ENCODE assay signal across 32 cellular contexts in genomic region chr5:104611419-104611818, GRCh38.
DNase-seq lines count a peak whose midpoint lies in the region; ATAC-seq, FAIRE-seq and TF ChIP-seq lines count a peak whose summit lies in the region.
"Had no signal": no experiment of that assay in that cellular context is flagged by ENCODE, and none has a peak within 500 bp of the region (broad histone marks: within the 10 kb centered on the region; RNA-seq: fewer than 3 reads in every experiment).

No MANE protein-coding gene starts in this region.

- H3K27me3 Mint-ChIP-seq in CD4-positive, alpha-beta T cell: no peaks in the 10 kb centered on the region
- H3K27me3 Mint-ChIP-seq: activated CD4-positive, alpha-beta T cell treated with anti-CD3 and anti-CD28 coated beads for 36 hours had no signal

- H3K4me1 ChIP-seq in HepG2 (ENCODE audit: insufficient read depth, low read length) (no peaks in the 10 kb centered on the region), right lobe of liver (no peaks in the 10 kb centered on the region), endothelial cell of umbilical vein (ENCODE audit: control insufficient read depth, extremely low read depth, insufficient read depth, low read length) (no peaks in the 10 kb centered on the region)
- H3K4me1 ChIP-seq: A549, adrenal gland, BE2C, esophagus muscularis mucosa, left ventricle myocardium inferior, psoas muscle, stomach, uterus had no signal

- no peaks in the 10 kb centered on the region for H3K36me3 Mint-ChIP-seq in CD4-positive, alpha-beta T cell (ENCODE audit: low read depth)

- TF ChIP-seq POLR2A in HepG2 (IDR thresholded peaks at IDR 0.05; ENCODE audit: insufficient read depth in 1 of 2, low read depth in 2 of 2, low read length in 2 of 2) (no peak), right lobe of liver (IDR thresholded peaks at IDR 0.05) (no peak), endothelial cell of umbilical vein (IDR thresholded peaks at IDR 0.05; ENCODE audit: low read depth, low read length) (no peak)

- no peak overlapping the region for H3K4me3 ChIP-seq in HepG2 (replicated peaks in 1 of 3; ENCODE audit: insufficient read depth in 1 of 3, low read depth in 2 of 3, low read length in 3 of 3)
- no peak overlapping the region for H3K4me3 ChIP-seq in right lobe of liver
- no peak overlapping the region for H3K4me3 ChIP-seq in endothelial cell of umbilical vein (replicated peaks in 1 of 3; ENCODE audit: insufficient read depth in 1 of 3, low read depth in 1 of 3, low read length in 3 of 3)
- H3K4me3 ChIP-seq: A549, adrenal gland, esophagus muscularis mucosa, GM23248, left ventricle myocardium inferior, psoas muscle, stomach, uterus had no signal

- TF ChIP-seq CTCF in HepG2 (CRISPR knock-in tag; IDR thresholded peaks at IDR 0.05) (no peak), right lobe of liver (IDR thresholded peaks at IDR 0.05) (no peak), endothelial cell of umbilical vein (IDR thresholded peaks at IDR 0.05; ENCODE audit: extremely low read depth in 1 of 2, insufficient read depth in 1 of 2, low read depth in 1 of 2, low read length in 2 of 2) (no peak)
- no peak for TF ChIP-seq CTCF in CD4-positive, alpha-beta T cell (IDR thresholded peaks at IDR 0.05)

- no peak for DNase-seq in HepG2 (ENCODE audit: low spot score)
- no peak for DNase-seq in right lobe of liver
- peak; percentile 49 for DNase-seq in NCI-H748 (lab: John Stamatoyannopoulos, UW; ENCODE audit: unreplicated experiment)
- peak; percentile 3 for DNase-seq in endothelial cell of umbilical vein (ENCODE audit: low read depth, low spot score)
- no peak for DNase-seq in CD4-positive, alpha-beta T cell
- no peak for DNase-seq in SW480 (ENCODE audit: low spot score)
- no peak for DNase-seq in DMS79 (lab: John Stamatoyannopoulos, UW)
- DNase-seq: activated CD4-positive, alpha-beta T cell treated with anti-CD3 and anti-CD28 coated beads for 36 hours; activated CD8-positive, alpha-beta T cell treated with anti-CD3 and anti-CD28 coated beads, Interleukin-2, amount 10 ng/mL, durations not matched to agents 7 days and 5 days; activated naive CD4-positive, alpha-beta T cell treated with anti-CD3 and anti-CD28 coated beads for 36 hours; adrenal gland; BE2C; brain microvascular endothelial cell; cerebellar nuclear complex; dermis blood vessel endothelial cell; DMS53; foreskin fibroblast; GM23248; head of caudate nucleus; KG1; left ventricle myocardium inferior; NK-92 treated with Interleukin-12 subunit alpha and Interleukin-12 subunit beta, amount 100 ng/mL, for 24 hours; occipital lobe; PC-3; psoas muscle; stimulated activated CD4-positive, alpha-beta T cell treated with anti-CD3 and anti-CD28 coated beads, Interleukin-4, amount 100 ng/mL, for 1 hour; stomach; uterus had no signal

- TF ChIP-seq EP300 in HepG2 (IDR thresholded peaks at IDR 0.05; ENCODE audit: low read depth in 2 of 2, low read length in 2 of 2): no peak
- no peak for TF ChIP-seq EP300 in HepG2 (CRISPR knock-in tag; IDR thresholded peaks at IDR 0.05; ENCODE audit: borderline replicate concordance)

- WGBS in HepG2 (ENCODE audit: low lambda C conversion rate): 2% methylated on average over 5 of the region's 5 CpGs
- 26% methylated on average over 5 of the region's 5 CpGs for WGBS in right lobe of liver (ENCODE audit: insufficient coverage, low coverage, low lambda C conversion rate, missing lambda C conversion rate)

- no peak overlapping the region for H2AFZ ChIP-seq in HepG2 (ENCODE audit: low read length)
- no peak overlapping the region for H2AFZ ChIP-seq in endothelial cell of umbilical vein (ENCODE audit: low read depth, low read length)
- H2AFZ ChIP-seq: GM23248 had no signal

- H3K9me3 Mint-ChIP-seq in CD4-positive, alpha-beta T cell: peaks cover 9% of the 10 kb centered on the region

- dilution Hi-C loops in endothelial cell of umbilical vein (cut with MboI; ENCODE audit: extremely low pct_ligation_motif_present, low sequenced_read_pairs): no loop called here

- TF ChIP-seq RAD21 in HepG2 (CRISPR knock-in tag; IDR thresholded peaks at IDR 0.05): no peak

- H3K4me3 Mint-ChIP-seq in CD4-positive, alpha-beta T cell: no peak overlapping the region
- H3K4me3 Mint-ChIP-seq: activated CD4-positive, alpha-beta T cell treated with anti-CD3 and anti-CD28 coated beads for 36 hours; activated CD8-positive, alpha-beta T cell treated with anti-CD3 and anti-CD28 coated beads, Interleukin-2, amount 10 ng/mL, durations not matched to agents 7 days and 5 days; activated naive CD4-positive, alpha-beta T cell treated with anti-CD3 and anti-CD28 coated beads for 36 hours had no signal

- ATAC-seq in HepG2: no peak
- no peak for ATAC-seq in right lobe of liver
- no peak for ATAC-seq in GM18502 (IDR thresholded peaks at IDR 0.05; ENCODE audit: poor library complexity, unreplicated experiment)
- ATAC-seq in CD4-positive, alpha-beta T cell (ENCODE audit: poor library complexity): no peak
- ATAC-seq: A549; activated CD4-positive, alpha-beta T cell treated with anti-CD3 and anti-CD28 coated beads for 36 hours; activated CD8-positive, alpha-beta T cell treated with anti-CD3 and anti-CD28 coated beads, Interleukin-2, amount 10 ng/mL, durations not matched to agents 7 days and 5 days; PC-3; psoas muscle had no signal

- H3K9me3 ChIP-seq in HepG2 (ENCODE audit: low read length): no peaks in the 10 kb centered on the region
- no peaks in the 10 kb centered on the region for H3K9me3 ChIP-seq in right lobe of liver
- no peaks in the 10 kb centered on the region for H3K9me3 ChIP-seq in endothelial cell of umbilical vein (replicated peaks; ENCODE audit: control insufficient read depth, insufficient read depth, low read length)
- H3K9me3 ChIP-seq in CD4-positive, alpha-beta T cell (ENCODE audit: control insufficient read depth, low read length): no peaks in the 10 kb centered on the region
- H3K9me3 ChIP-seq: A549, adrenal gland, BE2C, esophagus muscularis mucosa, left ventricle myocardium inferior, psoas muscle, stomach, uterus had no signal

- H3K9me1 ChIP-seq in endothelial cell of umbilical vein (replicated peaks; ENCODE audit: control insufficient read depth, extremely low read depth, insufficient read depth, low read length): peaks cover 2% of the 10 kb centered on the region

- intact Hi-C loops in HepG2 (cut with micrococcal nuclease; ENCODE audit: unreplicated experiment): no loop called here
- intact Hi-C loops in right lobe of liver (cut with DNase I): no loop called here
- intact Hi-C loops in endothelial cell of umbilical vein (cut with micrococcal nuclease): no loop called here
- intact Hi-C loops in CD4-positive, alpha-beta T cell (cut with DNase I, micrococcal nuclease): no loop called here

- CTCF ChIA-PET in HepG2 (lab: Yijun Ruan, JAX; ENCODE audit: low intra/inter-chr PET ratio, low total read pairs): no interaction called here
- CTCF ChIA-PET in endothelial cell of umbilical vein (lab: Charles Lee): interaction anchor here (0.5 to 1.1 kb wide), 2 partner anchors 10 to 29 kb away, joined by 3 to 5 read pairs; no protein-coding TSS in a partner anchor
- CTCF ChIA-PET in CD4-positive, alpha-beta T cell (lab: Charles Lee): no interaction called here

- no peak for FAIRE-seq in HepG2 (lab: Jason Lieb, UNC)
- FAIRE-seq in endothelial cell of umbilical vein (lab: Jason Lieb, UNC): no peak
- FAIRE-seq: A549, islet of Langerhans had no signal

- no peak overlapping the region for H3K27ac Mint-ChIP-seq in CD4-positive, alpha-beta T cell
- H3K27ac Mint-ChIP-seq: activated CD4-positive, alpha-beta T cell treated with anti-CD3 and anti-CD28 coated beads for 36 hours; activated CD8-positive, alpha-beta T cell treated with anti-CD3 and anti-CD28 coated beads, Interleukin-2, amount 10 ng/mL, durations not matched to agents 7 days and 5 days; activated naive CD4-positive, alpha-beta T cell treated with anti-CD3 and anti-CD28 coated beads for 36 hours had no signal

- H3K9ac ChIP-seq in HepG2 (ENCODE audit: insufficient read depth, low read depth, low read length): no peak overlapping the region
- H3K9ac ChIP-seq in endothelial cell of umbilical vein (replicated peaks; ENCODE audit: extremely low read depth, insufficient read depth, low read length): no peak overlapping the region
- H3K9ac ChIP-seq: GM23248 had no signal

- BruUV-seq in HepG2 (replicated peaks; lab: Mats Ljungman, UMichigan) (no TSS peak), endothelial cell of umbilical vein (replicated peaks; lab: Mats Ljungman, UMichigan) (no TSS peak)

- H3K27ac ChIP-seq in HepG2 (ENCODE audit: extremely low read length, insufficient read depth, low read length) (no peak overlapping the region), right lobe of liver (no peak overlapping the region), endothelial cell of umbilical vein (ENCODE audit: insufficient read depth, low read depth, low read length) (no peak overlapping the region)
- no peak overlapping the region for H3K27ac ChIP-seq in CD4-positive, alpha-beta T cell (ENCODE audit: low read depth, low read length)
- H3K27ac ChIP-seq: A549, adrenal gland, brain microvascular endothelial cell, esophagus muscularis mucosa, GM23248, left ventricle myocardium inferior, psoas muscle, stomach, uterus had no signal

- H3K27me3 ChIP-seq in HepG2 (ENCODE audit: control insufficient read depth in 1 of 2, insufficient read depth in 2 of 2, low read length in 2 of 2) (no peaks in the 10 kb centered on the region), right lobe of liver (no peaks in the 10 kb centered on the region), endothelial cell of umbilical vein (ENCODE audit: control insufficient read depth in 2 of 2, insufficient read depth in 2 of 2, low read length in 2 of 2) (no peaks in the 10 kb centered on the region)
- no peaks in the 10 kb centered on the region for H3K27me3 ChIP-seq in CD4-positive, alpha-beta T cell (ENCODE audit: control insufficient read depth, insufficient read depth, low read length)
- H3K27me3 ChIP-seq: adrenal gland, BE2C, brain microvascular endothelial cell, esophagus muscularis mucosa, stomach, uterus had no signal

- H3K36me3 ChIP-seq in HepG2 (replicated peaks in 1 of 2; ENCODE audit: control insufficient read depth in 1 of 2, insufficient read depth in 2 of 2, low read length in 2 of 2) (no peaks in the 10 kb centered on the region), right lobe of liver (no peaks in the 10 kb centered on the region), endothelial cell of umbilical vein (ENCODE audit: control insufficient read depth in 2 of 2, extremely low read depth in 1 of 2, insufficient read depth in 2 of 2, low read length in 2 of 2) (no peaks in the 10 kb centered on the region)
- H3K36me3 ChIP-seq: adrenal gland, BE2C, brain microvascular endothelial cell, esophagus muscularis mucosa, left ventricle myocardium inferior, stomach, uterus had no signal

- no peak overlapping the region for H3K4me2 ChIP-seq in HepG2 (ENCODE audit: low read depth, low read length)
- H3K4me2 ChIP-seq in endothelial cell of umbilical vein (ENCODE audit: insufficient read depth, low read length): no peak overlapping the region
- H3K4me2 ChIP-seq: A549 had no signal

- POLR2A ChIA-PET in HepG2 (lab: Yijun Ruan, JAX) (no interaction called here), endothelial cell of umbilical vein (lab: Charles Lee) (no interaction called here)
- POLR2A ChIA-PET in CD4-positive, alpha-beta T cell (lab: Charles Lee): no interaction called here

- no peaks in the 10 kb centered on the region for H4K20me1 ChIP-seq in HepG2 (ENCODE audit: insufficient read depth, low read length)
- no peaks in the 10 kb centered on the region for H4K20me1 ChIP-seq in endothelial cell of umbilical vein (replicated peaks; ENCODE audit: control insufficient read depth, extremely low read depth, insufficient read depth, low read length)

- H3K4me1 Mint-ChIP-seq in CD4-positive, alpha-beta T cell (ENCODE audit: low read depth): no peaks in the 10 kb centered on the region
- H3K4me1 Mint-ChIP-seq: activated CD4-positive, alpha-beta T cell treated with anti-CD3 and anti-CD28 coated beads for 36 hours had no signal

- in situ Hi-C loops in HepG2 (cut with HindIII; ENCODE audit: extremely low pct_ligation_motif_present, low pct_unique_long_range_greater_than_20kb): no loop called here

- H3K79me2 ChIP-seq in HepG2 (ENCODE audit: insufficient read depth, low read length) (no peaks in the 10 kb centered on the region), endothelial cell of umbilical vein (ENCODE audit: control insufficient read depth, insufficient read depth, low read length) (no peaks in the 10 kb centered on the region)

Comparison
In these comparisons a context has a peak if more than half of its experiments do, and no peak if none do; other contexts are left out.
1. DNase-seq: peak in NCI-H748 (single experiment) and endothelial cell of umbilical vein (single experiment); none in HepG2 (single experiment), right lobe of liver (0 of 3), CD4-positive, alpha-beta T cell (0 of 10), SW480 (single experiment) and DMS79 (single experiment).